Comparison of ENCODE assay signal across 13 cellular contexts in genomic region chr16:14378131-14378551, GRCh38.
DNase-seq lines count a peak whose midpoint lies in the region; ATAC-seq lines count a peak whose summit lies in the region.
"Had no signal": no experiment of that assay in that cellular context is flagged by ENCODE, and none has a peak within 500 bp of the region (broad histone marks: within the 10 kb centered on the region; RNA-seq: fewer than 3 reads in every experiment).

No MANE protein-coding gene starts in this region.

- no peaks in the 10 kb centered on the region for H3K9me3 Mint-ChIP-seq in activated T-cell treated with anti-CD3 and anti-CD28 coated beads, Interleukin-2, amount 50 U/mL, for 72 hours
- H3K9me3 Mint-ChIP-seq: activated B cell treated with CpG ODN at 0.5 μM for 24 hours; activated T-helper 2 cell treated with anti-CD3 and anti-CD28 coated beads, Interferon-gamma antibody, Interleukin-2, Interleukin-4, amounts not matched to agents 10 μg/mL and 5 μg/mL and 100 μg/mL, durations not matched to agents 14 hours and 24 hours and 36 hours; dendritic cell treated with granulocyte-macrophage colony-stimulating factor and Interleukin-4, amounts not matched to agents 40 ng/mL and 50 ng/mL, for 4 days had no signal

- H3K27ac ChIP-seq in ACC112 (ENCODE audit: low read depth, low read length), result peak overlapping the region; percentile 44; the same call in 1 of the 2 replicates
- H3K27ac ChIP-seq: tibial nerve had no signal

- no peak overlapping the region for H3K27ac Mint-ChIP-seq in activated T-cell treated with anti-CD3 and anti-CD28 coated beads, Interleukin-2, amount 50 U/mL, for 72 hours
- H3K27ac Mint-ChIP-seq: activated B cell treated with CpG ODN at 0.5 μM for 24 hours; activated T-helper 2 cell treated with anti-CD3 and anti-CD28 coated beads, Interferon-gamma antibody, Interleukin-2, Interleukin-4, amounts not matched to agents 10 μg/mL and 5 μg/mL and 100 μg/mL, durations not matched to agents 14 hours and 24 hours and 36 hours; dendritic cell treated with granulocyte-macrophage colony-stimulating factor and Interleukin-4, amounts not matched to agents 40 ng/mL and 50 ng/mL, for 4 days had no signal

- no peaks in the 10 kb centered on the region for H3K4me1 Mint-ChIP-seq in activated T-cell treated with anti-CD3 and anti-CD28 coated beads, Interleukin-2, amount 50 U/mL, for 72 hours (ENCODE audit: low read depth)

- H3K4me3 ChIP-seq in ACC112 (ENCODE audit: low read depth, low read length), result no peak overlapping the region
- H3K4me3 ChIP-seq: tibial nerve had no signal

- DNase-seq in HCEC 1CT (peak; percentile 78), RPMI8226 (peak; percentile 50), fibroblast of the conjunctiva (ENCODE audit: low read depth) (peak; percentile 67), putamen (ENCODE audit: low spot score) (no peak)
- no peak for DNase-seq in activated T-cell treated with anti-CD3 and anti-CD28 coated beads, Interleukin-2, amount 50 U/mL, for 72 hours
- DNase-seq: activated B cell treated with CpG ODN at 0.5 μM for 24 hours, nucleus accumbens had no signal

- H2AFZ ChIP-seq in ACC112 (ENCODE audit: low read length, unreplicated experiment), result peak overlapping the region; percentile 7

- H3K4me3 Mint-ChIP-seq in activated T-cell treated with anti-CD3 and anti-CD28 coated beads, Interleukin-2, amount 50 U/mL, for 72 hours, result no peak overlapping the region
- H3K4me3 Mint-ChIP-seq: activated B cell treated with CpG ODN at 0.5 μM for 24 hours; dendritic cell treated with granulocyte-macrophage colony-stimulating factor and Interleukin-4, amounts not matched to agents 40 ng/mL and 50 ng/mL, for 4 days had no signal

- no peaks in the 10 kb centered on the region for H3K79me2 ChIP-seq in ACC112 (ENCODE audit: control insufficient read depth, insufficient read depth, low read length, unreplicated experiment)

- H3K4me1 ChIP-seq in ACC112 (ENCODE audit: control insufficient read depth, insufficient read depth, low read length, unreplicated experiment), result peaks cover 14% of the 10 kb centered on the region
- H3K4me1 ChIP-seq: tibial nerve had no signal

- no peaks in the 10 kb centered on the region for H3K27me3 Mint-ChIP-seq in activated T-cell treated with anti-CD3 and anti-CD28 coated beads, Interleukin-2, amount 50 U/mL, for 72 hours (ENCODE audit: low read depth)

- no peaks in the 10 kb centered on the region for H3K36me3 Mint-ChIP-seq in activated T-cell treated with anti-CD3 and anti-CD28 coated beads, Interleukin-2, amount 50 U/mL, for 72 hours (ENCODE audit: insufficient read depth in 2 of 2)

- ATAC-seq in HG03025 (IDR thresholded peaks at IDR 0.05; ENCODE audit: low FRiP score, unreplicated experiment), result no peak
- no peak for ATAC-seq in GM18498 (IDR thresholded peaks at IDR 0.05; ENCODE audit: unreplicated experiment)
- no peak for ATAC-seq in activated T-cell treated with anti-CD3 and anti-CD28 coated beads, Interleukin-2, amount 50 U/mL, for 72 hours (replicated peaks in 1 of 2)

- no peaks in the 10 kb centered on the region for H3K36me3 ChIP-seq in ACC112 (ENCODE audit: insufficient read depth, low read length)
- H3K36me3 ChIP-seq: tibial nerve had no signal

- no peaks in the 10 kb centered on the region for H3K27me3 ChIP-seq in ACC112 (ENCODE audit: insufficient read depth, low read length)
- H3K27me3 ChIP-seq: tibial nerve had no signal

Comparison
In these comparisons a context has a peak if more than half of its experiments do, and no peak if none do; other contexts are left out.
1. DNase-seq: peak in HCEC 1CT (single experiment), RPMI8226 (single experiment) and fibroblast of the conjunctiva (single experiment); none in putamen (single experiment) and activated T-cell treated with anti-CD3 and anti-CD28 coated beads, Interleukin-2, amount 50 U/mL, for 72 hours (0 of 2).